ENCODE assay signal across 2 cellular contexts in the genomic region with DNA sequence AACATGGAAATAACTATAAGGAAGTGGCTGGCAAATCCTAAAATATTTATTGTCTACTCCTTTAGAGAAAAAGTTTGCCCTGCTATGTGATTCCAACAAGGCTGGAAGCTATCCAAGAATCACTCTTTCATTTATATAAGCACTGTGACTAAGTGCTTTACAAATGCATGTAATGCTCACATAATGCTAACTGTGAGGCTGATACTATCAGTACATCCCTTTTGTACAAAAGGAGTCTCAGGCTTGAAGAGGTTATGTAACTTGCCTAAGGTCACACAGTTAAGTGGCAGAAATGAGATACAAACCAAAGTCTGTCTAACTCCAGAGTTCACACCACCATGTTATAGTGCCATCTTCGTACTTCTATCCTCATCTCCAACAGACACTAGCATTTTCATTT.
TF ChIP-seq lines count a peak whose summit lies in the region.

No MANE protein-coding gene starts in this region.

TF ChIP-seq in HepG2, 621 proteins besides CTCF, POLR2A, EP300 and RAD21 (continued from another document):
- TF ChIP-seq, protein P1, sequence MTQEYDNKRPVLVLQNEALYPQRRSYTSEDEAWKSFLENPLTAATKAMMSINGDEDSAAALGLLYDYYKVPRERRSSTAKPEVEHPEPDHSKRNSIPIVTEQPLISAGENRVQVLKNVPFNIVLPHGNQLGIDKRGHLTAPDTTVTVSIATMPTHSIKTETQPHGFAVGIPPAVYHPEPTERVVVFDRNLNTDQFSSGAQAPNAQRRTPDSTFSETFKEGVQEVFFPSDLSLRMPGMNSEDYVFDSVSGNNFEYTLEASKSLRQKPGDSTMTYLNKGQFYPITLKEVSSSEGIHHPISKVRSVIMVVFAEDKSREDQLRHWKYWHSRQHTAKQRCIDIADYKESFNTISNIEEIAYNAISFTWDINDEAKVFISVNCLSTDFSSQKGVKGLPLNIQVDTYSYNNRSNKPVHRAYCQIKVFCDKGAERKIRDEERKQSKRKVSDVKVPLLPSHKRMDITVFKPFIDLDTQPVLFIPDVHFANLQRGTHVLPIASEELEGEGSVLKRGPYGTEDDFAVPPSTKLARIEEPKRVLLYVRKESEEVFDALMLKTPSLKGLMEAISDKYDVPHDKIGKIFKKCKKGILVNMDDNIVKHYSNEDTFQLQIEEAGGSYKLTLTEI (CRISPR knock-in tag; conservative IDR thresholded peaks at IDR 0.05): no peak
- TF ChIP-seq, protein P2, sequence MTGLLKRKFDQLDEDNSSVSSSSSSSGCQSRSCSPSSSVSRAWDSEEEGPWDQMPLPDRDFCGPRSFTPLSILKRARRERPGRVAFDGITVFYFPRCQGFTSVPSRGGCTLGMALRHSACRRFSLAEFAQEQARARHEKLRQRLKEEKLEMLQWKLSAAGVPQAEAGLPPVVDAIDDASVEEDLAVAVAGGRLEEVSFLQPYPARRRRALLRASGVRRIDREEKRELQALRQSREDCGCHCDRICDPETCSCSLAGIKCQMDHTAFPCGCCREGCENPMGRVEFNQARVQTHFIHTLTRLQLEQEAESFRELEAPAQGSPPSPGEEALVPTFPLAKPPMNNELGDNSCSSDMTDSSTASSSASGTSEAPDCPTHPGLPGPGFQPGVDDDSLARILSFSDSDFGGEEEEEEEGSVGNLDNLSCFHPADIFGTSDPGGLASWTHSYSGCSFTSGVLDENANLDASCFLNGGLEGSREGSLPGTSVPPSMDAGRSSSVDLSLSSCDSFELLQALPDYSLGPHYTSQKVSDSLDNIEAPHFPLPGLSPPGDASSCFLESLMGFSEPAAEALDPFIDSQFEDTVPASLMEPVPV (CRISPR knock-in tag; IDR thresholded peaks at IDR 0.05): no peak
- no peak for TF ChIP-seq EZH2 (conservative IDR thresholded peaks at IDR 0.05; ENCODE audit: low read depth, low read length)
- TF ChIP-seq NBN (conservative IDR thresholded peaks at IDR 0.05): no peak

TF ChIP-seq in SK-N-SH, 30 proteins besides CTCF, POLR2A, EP300 and RAD21 (continued from another document):
- TF ChIP-seq JUND (IDR thresholded peaks at IDR 0.05) (peak; percentile 52; the same call in 1 of the 2 replicates), POLR2AphosphoS5 (IDR thresholded peaks at IDR 0.05; ENCODE audit: low read depth, low read length) (peak; percentile 47; the same call in 1 of the 2 replicates), RFX5 (IDR thresholded peaks at IDR 0.05; ENCODE audit: low read length) (no peak), GATA2 (CRISPR knock-in tag; IDR thresholded peaks at IDR 0.05) (no peak), FOSL2 (IDR thresholded peaks at IDR 0.05; ENCODE audit: borderline replicate concordance, low read depth) (peak; percentile 61; the same call in 1 of the 2 replicates), MXI1 (IDR thresholded peaks at IDR 0.05; ENCODE audit: low read depth, low read length) (no peak), SIN3A (IDR thresholded peaks at IDR 0.05; ENCODE audit: borderline replicate concordance, low read depth, low read length) (no peak), SMC3 (IDR thresholded peaks at IDR 0.05; ENCODE audit: low read depth, low read length) (no peak), FOXM1 (IDR thresholded peaks at IDR 0.05; ENCODE audit: low read depth) (no peak), MEF2A (IDR thresholded peaks at IDR 0.05; ENCODE audit: borderline replicate concordance, low read depth) (no peak), TCF12 (IDR thresholded peaks at IDR 0.05) (peak; percentile 60), ELF1 (IDR thresholded peaks at IDR 0.05) (no peak), NFIC (IDR thresholded peaks at IDR 0.05; ENCODE audit: borderline replicate concordance) (peak; percentile 90)
- TF ChIP-seq, protein P3, sequence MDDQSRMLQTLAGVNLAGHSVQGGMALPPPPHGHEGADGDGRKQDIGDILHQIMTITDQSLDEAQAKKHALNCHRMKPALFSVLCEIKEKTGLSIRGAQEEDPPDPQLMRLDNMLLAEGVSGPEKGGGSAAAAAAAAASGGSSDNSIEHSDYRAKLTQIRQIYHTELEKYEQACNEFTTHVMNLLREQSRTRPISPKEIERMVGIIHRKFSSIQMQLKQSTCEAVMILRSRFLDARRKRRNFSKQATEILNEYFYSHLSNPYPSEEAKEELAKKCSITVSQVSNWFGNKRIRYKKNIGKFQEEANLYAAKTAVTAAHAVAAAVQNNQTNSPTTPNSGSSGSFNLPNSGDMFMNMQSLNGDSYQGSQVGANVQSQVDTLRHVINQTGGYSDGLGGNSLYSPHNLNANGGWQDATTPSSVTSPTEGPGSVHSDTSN (IDR thresholded peaks at IDR 0.05): peak; percentile 37
- TF ChIP-seq, protein P4, sequence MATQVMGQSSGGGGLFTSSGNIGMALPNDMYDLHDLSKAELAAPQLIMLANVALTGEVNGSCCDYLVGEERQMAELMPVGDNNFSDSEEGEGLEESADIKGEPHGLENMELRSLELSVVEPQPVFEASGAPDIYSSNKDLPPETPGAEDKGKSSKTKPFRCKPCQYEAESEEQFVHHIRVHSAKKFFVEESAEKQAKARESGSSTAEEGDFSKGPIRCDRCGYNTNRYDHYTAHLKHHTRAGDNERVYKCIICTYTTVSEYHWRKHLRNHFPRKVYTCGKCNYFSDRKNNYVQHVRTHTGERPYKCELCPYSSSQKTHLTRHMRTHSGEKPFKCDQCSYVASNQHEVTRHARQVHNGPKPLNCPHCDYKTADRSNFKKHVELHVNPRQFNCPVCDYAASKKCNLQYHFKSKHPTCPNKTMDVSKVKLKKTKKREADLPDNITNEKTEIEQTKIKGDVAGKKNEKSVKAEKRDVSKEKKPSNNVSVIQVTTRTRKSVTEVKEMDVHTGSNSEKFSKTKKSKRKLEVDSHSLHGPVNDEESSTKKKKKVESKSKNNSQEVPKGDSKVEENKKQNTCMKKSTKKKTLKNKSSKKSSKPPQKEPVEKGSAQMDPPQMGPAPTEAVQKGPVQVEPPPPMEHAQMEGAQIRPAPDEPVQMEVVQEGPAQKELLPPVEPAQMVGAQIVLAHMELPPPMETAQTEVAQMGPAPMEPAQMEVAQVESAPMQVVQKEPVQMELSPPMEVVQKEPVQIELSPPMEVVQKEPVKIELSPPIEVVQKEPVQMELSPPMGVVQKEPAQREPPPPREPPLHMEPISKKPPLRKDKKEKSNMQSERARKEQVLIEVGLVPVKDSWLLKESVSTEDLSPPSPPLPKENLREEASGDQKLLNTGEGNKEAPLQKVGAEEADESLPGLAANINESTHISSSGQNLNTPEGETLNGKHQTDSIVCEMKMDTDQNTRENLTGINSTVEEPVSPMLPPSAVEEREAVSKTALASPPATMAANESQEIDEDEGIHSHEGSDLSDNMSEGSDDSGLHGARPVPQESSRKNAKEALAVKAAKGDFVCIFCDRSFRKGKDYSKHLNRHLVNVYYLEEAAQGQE (IDR thresholded peaks at IDR 0.05; ENCODE audit: low read depth, low read length): no peak
- TF ChIP-seq, protein P5, sequence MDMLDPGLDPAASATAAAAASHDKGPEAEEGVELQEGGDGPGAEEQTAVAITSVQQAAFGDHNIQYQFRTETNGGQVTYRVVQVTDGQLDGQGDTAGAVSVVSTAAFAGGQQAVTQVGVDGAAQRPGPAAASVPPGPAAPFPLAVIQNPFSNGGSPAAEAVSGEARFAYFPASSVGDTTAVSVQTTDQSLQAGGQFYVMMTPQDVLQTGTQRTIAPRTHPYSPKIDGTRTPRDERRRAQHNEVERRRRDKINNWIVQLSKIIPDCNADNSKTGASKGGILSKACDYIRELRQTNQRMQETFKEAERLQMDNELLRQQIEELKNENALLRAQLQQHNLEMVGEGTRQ (IDR thresholded peaks at IDR 0.05; ENCODE audit: borderline replicate concordance, low read depth, low read length): no peak
- TF ChIP-seq, protein P6, sequence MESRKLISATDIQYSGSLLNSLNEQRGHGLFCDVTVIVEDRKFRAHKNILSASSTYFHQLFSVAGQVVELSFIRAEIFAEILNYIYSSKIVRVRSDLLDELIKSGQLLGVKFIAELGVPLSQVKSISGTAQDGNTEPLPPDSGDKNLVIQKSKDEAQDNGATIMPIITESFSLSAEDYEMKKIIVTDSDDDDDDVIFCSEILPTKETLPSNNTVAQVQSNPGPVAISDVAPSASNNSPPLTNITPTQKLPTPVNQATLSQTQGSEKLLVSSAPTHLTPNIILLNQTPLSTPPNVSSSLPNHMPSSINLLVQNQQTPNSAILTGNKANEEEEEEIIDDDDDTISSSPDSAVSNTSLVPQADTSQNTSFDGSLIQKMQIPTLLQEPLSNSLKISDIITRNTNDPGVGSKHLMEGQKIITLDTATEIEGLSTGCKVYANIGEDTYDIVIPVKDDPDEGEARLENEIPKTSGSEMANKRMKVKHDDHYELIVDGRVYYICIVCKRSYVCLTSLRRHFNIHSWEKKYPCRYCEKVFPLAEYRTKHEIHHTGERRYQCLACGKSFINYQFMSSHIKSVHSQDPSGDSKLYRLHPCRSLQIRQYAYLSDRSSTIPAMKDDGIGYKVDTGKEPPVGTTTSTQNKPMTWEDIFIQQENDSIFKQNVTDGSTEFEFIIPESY (IDR thresholded peaks at IDR 0.05; ENCODE audit: borderline replicate concordance, low read depth): no peak
